Comparison of ENCODE assay signal across 22 cellular contexts in the genomic region with DNA sequence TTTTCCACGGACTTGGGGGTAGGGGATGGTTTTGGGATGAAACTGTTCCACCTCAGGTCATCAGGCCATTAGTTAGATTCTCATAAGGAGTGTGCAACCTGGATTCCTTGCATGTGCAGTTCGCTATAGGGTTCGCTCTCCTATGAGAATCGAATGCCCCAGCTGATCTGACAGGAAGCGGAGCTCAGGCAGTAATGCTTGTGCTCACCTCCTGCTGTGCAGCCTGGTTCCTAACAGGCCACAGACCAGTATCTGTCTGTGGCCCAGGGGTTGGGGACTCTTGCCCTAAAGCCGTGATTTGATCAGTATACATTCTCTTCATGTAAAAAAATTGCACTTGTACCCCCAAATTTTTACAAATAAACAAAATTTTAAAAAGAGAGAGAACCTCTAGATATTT.
DNase-seq lines count a peak whose midpoint lies in the region; ATAC-seq and TF ChIP-seq lines count a peak whose summit lies in the region.
"Had no signal": no experiment of that assay in that cellular context is flagged by ENCODE, and none has a peak within 500 bp of the region (broad histone marks: within the 10 kb centered on the region; RNA-seq: fewer than 3 reads in every experiment).

No MANE protein-coding gene starts in this region.

- H3K79me2 ChIP-seq in GM23338 (replicated peaks; ENCODE audit: insufficient read depth) = no peaks in the 10 kb centered on the region
- no peaks in the 10 kb centered on the region for H3K79me2 ChIP-seq in mesendoderm (ENCODE audit: control insufficient read depth, insufficient read depth, low read length)
- H3K79me2 ChIP-seq in trophoblast cell (ENCODE audit: control insufficient read depth, insufficient read depth, low read length, poor library complexity) = no peaks in the 10 kb centered on the region

- H3K9ac ChIP-seq in mesendoderm (ENCODE audit: low read length) (no peak overlapping the region), trophoblast cell (ENCODE audit: low read length) (no peak overlapping the region)
- H3K9ac ChIP-seq: BLaER1 treated with 17β-estradiol and CSF1 and Interleukin-3, amounts not matched to agents 10 nM and 100 nM had no signal

- H3K36me3 Mint-ChIP-seq in GM23338 (ENCODE audit: low read depth) = no peaks in the 10 kb centered on the region; the same call in 1 of the 3 replicates
- H3K36me3 Mint-ChIP-seq: CD14-positive monocyte; CD8-positive, alpha-beta memory T cell had no signal

- H3K4me3 ChIP-seq in GM23338 = no peak overlapping the region
- H3K4me3 ChIP-seq in mesendoderm (ENCODE audit: low read length) = no peak overlapping the region
- no peak overlapping the region for H3K4me3 ChIP-seq in trophoblast cell (ENCODE audit: low read depth, low read length)
- H3K4me3 ChIP-seq: A549; BLaER1 treated with 17β-estradiol and CSF1 and Interleukin-3, amounts not matched to agents 10 nM and 100 nM had no signal

- H4K20me1 ChIP-seq in GM23338 (replicated peaks; ENCODE audit: insufficient read depth) = no peaks in the 10 kb centered on the region
- H4K20me1 ChIP-seq: BLaER1 treated with 17β-estradiol and CSF1 and Interleukin-3, amounts not matched to agents 10 nM and 100 nM had no signal

- H2AK5ac ChIP-seq in mesendoderm (ENCODE audit: low read length) (no peak overlapping the region), trophoblast cell (ENCODE audit: low read length) (no peak overlapping the region)

- no peak overlapping the region for H3K27ac ChIP-seq in GM23338 (ENCODE audit: low read depth)
- H3K27ac ChIP-seq in VCaP = peak overlapping the region; percentile 49; the same call in 1 of the 2 replicates
- peak overlapping the region; percentile 37 for H3K27ac ChIP-seq in mesendoderm (ENCODE audit: low read depth, low read length)
- H3K27ac ChIP-seq in trophoblast cell (ENCODE audit: low read depth, low read length) = no peak overlapping the region
- no peak overlapping the region for H3K27ac ChIP-seq in caudate nucleus (ENCODE audit: low read depth, low read length)
- H3K27ac ChIP-seq: A549; BLaER1 treated with 17β-estradiol and CSF1 and Interleukin-3, amounts not matched to agents 10 nM and 100 nM had no signal

- H4K8ac ChIP-seq in mesendoderm (ENCODE audit: low read depth, low read length) (no peak overlapping the region), trophoblast cell (ENCODE audit: low read depth, low read length) (no peak overlapping the region)

- no peaks in the 10 kb centered on the region for H3K27me3 Mint-ChIP-seq in GM23338 (ENCODE audit: insufficient read depth, low read depth, poor library complexity)
- H3K27me3 Mint-ChIP-seq: CD4-positive, alpha-beta T cell had no signal

- DNase-seq in GM23338 (ENCODE audit: low spot score) (peak; percentile 34), mesendoderm (peak; percentile 56), trophoblast cell (no peak), caudate nucleus (lab: John Stamatoyannopoulos, UW) (no peak), glomerular visceral epithelial cell (ENCODE audit: extremely low spot score) (no peak), NOMO-1 (lab: John Stamatoyannopoulos, UW; ENCODE audit: unreplicated experiment in 2 of 2) (no peak)
- DNase-seq: 8988T; ACHN; AML-193; BE2C; CD4-positive, alpha-beta T cell; CD8-positive, alpha-beta memory T cell; DMS 273 treated with DMSO at 0.1 percent for 48 hours; DMS79; EL; GF-D8; GOT3; HCEC 1CT had no signal

- peak overlapping the region; percentile 51 for H3K56ac ChIP-seq in mesendoderm (ENCODE audit: low read length)

- H3K4me1 Mint-ChIP-seq in GM23338 = peaks cover 32% of the 10 kb centered on the region
- H3K4me1 Mint-ChIP-seq: CD14-positive monocyte; CD8-positive, alpha-beta memory T cell had no signal

- H3F3A ChIP-seq in GM23338 (replicated peaks; ENCODE audit: low read depth) = no peaks in the 10 kb centered on the region

- H3K79me1 ChIP-seq in mesendoderm (ENCODE audit: low read length) (no peaks in the 10 kb centered on the region), trophoblast cell (ENCODE audit: low read length) (peaks cover 12% of the 10 kb centered on the region)

- H2BK5ac ChIP-seq in mesendoderm (ENCODE audit: low read length) = peak overlapping the region; percentile 79
- H2BK5ac ChIP-seq in trophoblast cell (ENCODE audit: low read depth, low read length, poor library complexity) = no peak overlapping the region

- H3K27ac Mint-ChIP-seq in GM23338 = no peak overlapping the region
- H3K27ac Mint-ChIP-seq: CD14-positive monocyte; CD4-positive, alpha-beta T cell; CD8-positive, alpha-beta memory T cell had no signal

- no peak overlapping the region for H2BK15ac ChIP-seq in mesendoderm (replicated peaks; ENCODE audit: low read depth)

- no peak overlapping the region for H4K12ac ChIP-seq in trophoblast cell (ENCODE audit: low read depth, low read length)

- H3K27me3 ChIP-seq in GM23338 (ENCODE audit: insufficient read depth) (no peaks in the 10 kb centered on the region), mesendoderm (ENCODE audit: insufficient read depth, low read length, poor library complexity) (no peaks in the 10 kb centered on the region), trophoblast cell (ENCODE audit: insufficient read depth, low read length) (no peaks in the 10 kb centered on the region)
- H3K27me3 ChIP-seq: BE2C; BLaER1 treated with 17β-estradiol and CSF1 and Interleukin-3, amounts not matched to agents 10 nM and 100 nM had no signal

- no peak overlapping the region for H4K5ac ChIP-seq in mesendoderm (ENCODE audit: low read length)

- H3K23ac ChIP-seq in mesendoderm (ENCODE audit: low read length) (no peak overlapping the region), trophoblast cell (ENCODE audit: low read length) (no peak overlapping the region)

- no peaks in the 10 kb centered on the region; the same call in 1 of the 2 replicates for H3K9me2 ChIP-seq in GM23338 (ENCODE audit: insufficient read depth)

- no peak overlapping the region for H3K4me3 Mint-ChIP-seq in GM23338
- H3K4me3 Mint-ChIP-seq: CD14-positive monocyte; CD4-positive, alpha-beta T cell; CD8-positive, alpha-beta memory T cell had no signal

- H3K18ac ChIP-seq in mesendoderm (ENCODE audit: low read length) (peak overlapping the region; percentile 68), trophoblast cell (ENCODE audit: low read length) (no peak overlapping the region)

- H3K4ac ChIP-seq in mesendoderm (ENCODE audit: low read depth, low read length) (peak overlapping the region; percentile 24), trophoblast cell (ENCODE audit: low read depth, low read length) (no peak overlapping the region)

- ATAC-seq in GM23338 = no peak
- ATAC-seq: A549 had no signal

- peak overlapping the region; percentile 50 for H2BK12ac ChIP-seq in trophoblast cell (ENCODE audit: low read length)

- no peaks in the 10 kb centered on the region for H3K36me3 ChIP-seq in GM23338 (ENCODE audit: insufficient read depth)
- H3K36me3 ChIP-seq in mesendoderm (ENCODE audit: control insufficient read depth, insufficient read depth, low read length) = no peaks in the 10 kb centered on the region
- H3K36me3 ChIP-seq in trophoblast cell (ENCODE audit: control insufficient read depth in 1 of 2, insufficient read depth in 2 of 2, low read length in 2 of 2) = no peaks in the 10 kb centered on the region
- H3K36me3 ChIP-seq: BE2C; BLaER1 treated with 17β-estradiol and CSF1 and Interleukin-3, amounts not matched to agents 10 nM and 100 nM had no signal

- H2AFZ ChIP-seq in GM23338 (no peak overlapping the region), trophoblast cell (ENCODE audit: insufficient read depth, low read length, poor library complexity) (no peak overlapping the region)

- H2BK120ac ChIP-seq in mesendoderm (ENCODE audit: low read depth, low read length) (no peak overlapping the region), trophoblast cell (ENCODE audit: insufficient read depth, low read length, poor library complexity) (no peak overlapping the region)

- no CpG with 5 or more reads among the region's 6 CpGs for WGBS in mesendoderm (ENCODE audit: extremely low coverage, insufficient coverage, low lambda C conversion rate)
- no CpG with 5 or more reads among the region's 6 CpGs for WGBS in trophoblast cell (ENCODE audit: extremely low coverage, insufficient coverage, insufficient read length)

- H3K4me2 ChIP-seq in GM23338 (no peak overlapping the region), mesendoderm (ENCODE audit: low read length) (no peak overlapping the region), trophoblast cell (ENCODE audit: low read length) (peak overlapping the region; percentile 20)
- H3K4me2 ChIP-seq: A549; BLaER1 treated with 17β-estradiol and CSF1 and Interleukin-3, amounts not matched to agents 10 nM and 100 nM had no signal

- peaks cover 14% of the 10 kb centered on the region for H3K4me1 ChIP-seq in GM23338 (ENCODE audit: insufficient read depth)
- H3K4me1 ChIP-seq in mesendoderm (ENCODE audit: control insufficient read depth, low read depth, low read length) = peaks cover 16% of the 10 kb centered on the region
- H3K4me1 ChIP-seq in trophoblast cell (ENCODE audit: control insufficient read depth in 1 of 2, insufficient read depth in 2 of 2, low read length in 2 of 2) = peaks cover 14 to 24% of the 10 kb centered on the region in 2 experiments
- H3K4me1 ChIP-seq: BLaER1 treated with 17β-estradiol and CSF1 and Interleukin-3, amounts not matched to agents 10 nM and 100 nM had no signal

- TF ChIP-seq CTCF in GM23338 (conservative IDR thresholded peaks at IDR 0.05; ENCODE audit: low read depth in 2 of 2) = no peak
- TF ChIP-seq CTCF in VCaP (conservative IDR thresholded peaks at IDR 0.05) = no peak

- no peak overlapping the region for H4K91ac ChIP-seq in trophoblast cell (ENCODE audit: low read depth, low read length)

- no peak overlapping the region for H3K14ac ChIP-seq in trophoblast cell (ENCODE audit: low read length)

- H3K9me3 ChIP-seq in trophoblast cell (ENCODE audit: insufficient read depth, low read depth, low read length) = no peaks in the 10 kb centered on the region
- H3K9me3 ChIP-seq: A549; BE2C; BLaER1 treated with 17β-estradiol and CSF1 and Interleukin-3, amounts not matched to agents 10 nM and 100 nM had no signal

- H3K9me3 Mint-ChIP-seq in GM23338 = no peaks in the 10 kb centered on the region; the same call in 2 of the 3 replicates

TF ChIP-seq in GM23338, 12 proteins besides CTCF, POLR2A, EP300 and RAD21 (continues in another document):
- no peak for TF ChIP-seq NANOG (IDR thresholded peaks at IDR 0.05; ENCODE audit: borderline replicate concordance)
- no peak for TF ChIP-seq ZNF114 (CRISPR knock-in tag; IDR thresholded peaks at IDR 0.05)
- TF ChIP-seq STAT1 (IDR thresholded peaks at IDR 0.05; ENCODE audit: unreplicated experiment) = no peak

Comparison
In these comparisons a context has a peak if more than half of its experiments do, and no peak if none do; other contexts are left out.
1. DNase-seq: peak in GM23338 (single experiment) and mesendoderm (single experiment); none in trophoblast cell (0 of 2), caudate nucleus (0 of 61), glomerular visceral epithelial cell (single experiment) and NOMO-1 (0 of 2).
2. H3K27ac ChIP-seq: peak in VCaP (single experiment) and mesendoderm (single experiment); none in GM23338 (single experiment), trophoblast cell (single experiment) and caudate nucleus (single experiment).